9 cellular contexts compared by ENCODE assay signal in genomic region chr12:74021937-74022336, GRCh38.
DNase-seq lines count a peak whose midpoint lies in the region; ATAC-seq and TF ChIP-seq lines count a peak whose summit lies in the region.
"Had no signal": no experiment of that assay in that cellular context is flagged by ENCODE, and none has a peak within 500 bp of the region (broad histone marks: within the 10 kb centered on the region; RNA-seq: fewer than 3 reads in every experiment).

No MANE protein-coding gene starts in this region.

- no peak overlapping the region for H2BK12ac ChIP-seq in mesenchymal stem cell (ENCODE audit: low read length in 2 of 2)

- no peak overlapping the region for H3K23ac ChIP-seq in mesenchymal stem cell (ENCODE audit: low read length in 2 of 2)

- H4K20me1 ChIP-seq in OCI-LY7 (ENCODE audit: insufficient read depth, low read length), result no peaks in the 10 kb centered on the region
- H4K20me1 ChIP-seq: BLaER1 had no signal

- H3K79me2 ChIP-seq in OCI-LY7 (ENCODE audit: insufficient read depth, low read depth, low read length), result no peaks in the 10 kb centered on the region

- H3K4me1 ChIP-seq in OCI-LY7 (ENCODE audit: insufficient read depth, low read length, poor library complexity, severe bottlenecking) (no peaks in the 10 kb centered on the region), mesenchymal stem cell (ENCODE audit: control insufficient read depth, insufficient read depth, low read depth, low read length) (peaks cover 2% of the 10 kb centered on the region)
- no peaks in the 10 kb centered on the region for H3K4me1 ChIP-seq in effector memory CD4-positive, alpha-beta T cell (ENCODE audit: control insufficient read depth, insufficient read depth, low read length, poor library complexity, severe bottlenecking)
- H3K4me1 ChIP-seq: BLaER1 had no signal

- 7% methylated on average over 7 of the region's 9 CpGs for WGBS in mesenchymal stem cell

- H2AK5ac ChIP-seq in mesenchymal stem cell (ENCODE audit: low read length, severe bottlenecking), result no peak overlapping the region

- no peak overlapping the region for H3K18ac ChIP-seq in mesenchymal stem cell (ENCODE audit: low read depth in 1 of 2, low read length in 2 of 2)

- no peak overlapping the region for H3K27ac ChIP-seq in OCI-LY7 (ENCODE audit: low read depth, low read length, poor library complexity, severe bottlenecking)
- H3K27ac ChIP-seq in mesenchymal stem cell (ENCODE audit: low read length, poor library complexity, severe bottlenecking), result no peak overlapping the region
- H3K27ac ChIP-seq in effector memory CD4-positive, alpha-beta T cell (ENCODE audit: insufficient read depth, low read length, poor library complexity, severe bottlenecking), result no peak overlapping the region
- H3K27ac ChIP-seq: BLaER1 had no signal

- no peak overlapping the region for H4K91ac ChIP-seq in mesenchymal stem cell (ENCODE audit: low read length)

- H3K4me2 ChIP-seq in OCI-LY7 (ENCODE audit: low read length), result no peak overlapping the region
- H3K4me2 ChIP-seq in mesenchymal stem cell (ENCODE audit: low read length, poor library complexity, severe bottlenecking), result peak overlapping the region; percentile 1
- H3K4me2 ChIP-seq: BLaER1 had no signal

- TF ChIP-seq CTCF in OCI-LY7 (conservative IDR thresholded peaks at IDR 0.05; ENCODE audit: low read length), result peak; percentile 65

- no peak overlapping the region for H2BK120ac ChIP-seq in mesenchymal stem cell (ENCODE audit: low read depth, low read length)

- DNase-seq in NCI-H2081 (lab: John Stamatoyannopoulos, UW) (peak; percentile 41 to 59), NCI-H2081 treated with DMSO at 0.1 percent for 48 hours (lab: John Stamatoyannopoulos, UW) (no peak), OCI-LY7 (ENCODE audit: low spot score) (peak; percentile 6), dermis blood vessel endothelial cell (peak; percentile 22), mesenchymal stem cell (peak; percentile 71)
- no peak for DNase-seq in effector memory CD4-positive, alpha-beta T cell

- ATAC-seq in GM19455 (IDR thresholded peaks at IDR 0.05; ENCODE audit: unreplicated experiment), result peak; percentile 75
- ATAC-seq in HG03354 (IDR thresholded peaks at IDR 0.05; ENCODE audit: poor library complexity, severe bottlenecking, unreplicated experiment), result peak; percentile 99

- no peak overlapping the region for H4K8ac ChIP-seq in mesenchymal stem cell (ENCODE audit: low read length)

- H3K9me2 ChIP-seq in OCI-LY7 (ENCODE audit: insufficient read depth, low read length), result no peaks in the 10 kb centered on the region

- H3K36me3 ChIP-seq in OCI-LY7 (ENCODE audit: insufficient read depth, low read length) (no peaks in the 10 kb centered on the region), mesenchymal stem cell (ENCODE audit: control insufficient read depth in 1 of 2, insufficient read depth in 2 of 2, low read depth in 1 of 2, low read length in 2 of 2) (no peaks in the 10 kb centered on the region)
- H3K36me3 ChIP-seq in effector memory CD4-positive, alpha-beta T cell (ENCODE audit: control insufficient read depth, insufficient read depth, low read length), result no peaks in the 10 kb centered on the region
- H3K36me3 ChIP-seq: BLaER1 had no signal

- no peak overlapping the region for H2BK15ac ChIP-seq in mesenchymal stem cell (ENCODE audit: low read depth, poor library complexity, severe bottlenecking)

- H3K27me3 ChIP-seq in mesenchymal stem cell (ENCODE audit: control insufficient read depth in 1 of 2, insufficient read depth in 1 of 2, low read length in 2 of 2), result no peaks in the 10 kb centered on the region
- H3K27me3 ChIP-seq in effector memory CD4-positive, alpha-beta T cell (replicated peaks; ENCODE audit: control insufficient read depth, insufficient read depth, low read length, poor library complexity, severe bottlenecking), result no peaks in the 10 kb centered on the region
- H3K27me3 ChIP-seq: BLaER1 had no signal

- POLR2A ChIA-PET in OCI-LY7 (lab: Charles Lee), result no interaction called here

- BruUV-seq in OCI-LY7 (replicated peaks; lab: Mats Ljungman, UMichigan), result no TSS peak

- CTCF ChIA-PET in OCI-LY7 (lab: Charles Lee; ENCODE audit: unreplicated experiment), result no interaction called here

- H3K4me3 ChIP-seq in OCI-LY7 (ENCODE audit: low read depth, low read length, poor library complexity, severe bottlenecking), result no peak overlapping the region
- no peak overlapping the region for H3K4me3 ChIP-seq in mesenchymal stem cell (ENCODE audit: insufficient read depth in 1 of 2, low read depth in 1 of 2, low read length in 2 of 2)
- no peak overlapping the region for H3K4me3 ChIP-seq in effector memory CD4-positive, alpha-beta T cell (ENCODE audit: insufficient read depth, low read depth, low read length, poor library complexity, severe bottlenecking)
- H3K4me3 ChIP-seq: BLaER1 had no signal

- no peaks in the 10 kb centered on the region for H3K9me3 ChIP-seq in OCI-LY7 (ENCODE audit: low read length)
- no peaks in the 10 kb centered on the region for H3K9me3 ChIP-seq in mesenchymal stem cell (ENCODE audit: control insufficient read depth, low read length)
- H3K9me3 ChIP-seq in effector memory CD4-positive, alpha-beta T cell (ENCODE audit: control insufficient read depth, low read length), result no peaks in the 10 kb centered on the region
- H3K9me3 ChIP-seq: BLaER1 had no signal

- no peak overlapping the region for H2AFZ ChIP-seq in OCI-LY7 (ENCODE audit: low read length)
- H2AFZ ChIP-seq in mesenchymal stem cell (ENCODE audit: low read depth, low read length), result no peak overlapping the region

- intact Hi-C loops in OCI-LY7 (cut with micrococcal nuclease; ENCODE audit: unreplicated experiment), result no loop called here

- H3K4ac ChIP-seq in mesenchymal stem cell (ENCODE audit: low read depth in 1 of 2, low read length in 2 of 2), result no peak overlapping the region

- H3K79me1 ChIP-seq in mesenchymal stem cell (replicated peaks; ENCODE audit: low read length, poor library complexity, severe bottlenecking), result no peaks in the 10 kb centered on the region

- no peak overlapping the region for H2BK5ac ChIP-seq in mesenchymal stem cell (ENCODE audit: low read depth, low read length, poor library complexity, severe bottlenecking)

- no peak overlapping the region for H3K9ac ChIP-seq in mesenchymal stem cell (ENCODE audit: low read length)
- H3K9ac ChIP-seq: BLaER1 had no signal

- no peak overlapping the region for H3K14ac ChIP-seq in mesenchymal stem cell (ENCODE audit: low read length in 2 of 2)

Comparison
In these comparisons a context has a peak if more than half of its experiments do, and no peak if none do; other contexts are left out.
1. DNase-seq: peak in NCI-H2081 (2 of 2), OCI-LY7 (single experiment), dermis blood vessel endothelial cell (single experiment) and mesenchymal stem cell (single experiment); none in NCI-H2081 treated with DMSO at 0.1 percent for 48 hours (single experiment) and effector memory CD4-positive, alpha-beta T cell (0 of 3).